11 cellular contexts compared by ENCODE assay signal in genomic region chr6:144796070-144796469, GRCh38.
"Had no signal": no experiment of that assay in that cellular context is flagged by ENCODE, and none has a peak within 500 bp of the region (broad histone marks: within the 10 kb centered on the region; RNA-seq: fewer than 3 reads in every experiment).

No MANE protein-coding gene starts in this region.

- H3K4me3 ChIP-seq: GM23248, GM23338, HAP-1 had no signal

- FAIRE-seq: H1, H54 had no signal

- H2AFZ ChIP-seq: GM23248, GM23338 had no signal

- ATAC-seq: GM23338, HCT116 had no signal

- H3K27ac ChIP-seq: GM23248 had no signal

- H3K9me3 ChIP-seq: HAP-1 had no signal

- H3K4me1 ChIP-seq: HAP-1 had no signal

- DNase-seq: GM23248, GOT3, H7, H9, HCEC 1CT, HFFc6 had no signal

- H3K4me2 ChIP-seq: GM23338 had no signal

- H3K9ac ChIP-seq: GM23248 had no signal
